14 cellular contexts compared by ENCODE assay signal in genomic region chr22:29938285-29938693, GRCh38. TPM values are rescaled to one million over a fixed set of nuclear protein-coding genes. Genes with fewer than 3 reads are reported as not detected.
DNase-seq lines count a peak whose midpoint lies in the region; ATAC-seq and TF ChIP-seq lines count a peak whose summit lies in the region.
"Had no signal": no experiment of that assay in that cellular context is flagged by ENCODE, and none has a peak within 500 bp of the region (broad histone marks: within the 10 kb centered on the region; RNA-seq: fewer than 3 reads in every experiment).

No MANE protein-coding gene starts in this region.

- H3K36me3 ChIP-seq in IMR-90 (ENCODE audit: control insufficient read depth, insufficient read depth, low read length): no peaks in the 10 kb centered on the region
- H3K36me3 ChIP-seq: right atrium auricular region, upper lobe of right lung had no signal

- no peak overlapping the region for H2AK9ac ChIP-seq in IMR-90 (replicated peaks; ENCODE audit: low read depth, low read length, poor library complexity)

- H3K27ac ChIP-seq in IMR-90 (ENCODE audit: insufficient read depth, low read length): no peak overlapping the region
- H3K27ac ChIP-seq: epithelial cell of prostate, right atrium auricular region, upper lobe of right lung had no signal

- no peak for TF ChIP-seq CTCF in IMR-90 (conservative IDR thresholded peaks at IDR 0.05; ENCODE audit: low read depth, low read length)

- H3K9me3 Mint-ChIP-seq in stimulated activated naive CD8-positive, alpha-beta T cell treated with anti-CD3 and anti-CD28 coated beads, Interleukin-15, Interleukin-2, amounts not matched to agents 100 ng/mL and 50 ng/mL, for 24 hours: no peaks in the 10 kb centered on the region

- H4K91ac ChIP-seq in IMR-90 (ENCODE audit: insufficient read depth, low read depth, low read length): no peak overlapping the region

- H2AFZ ChIP-seq in IMR-90 (replicated peaks; ENCODE audit: low read length, poor library complexity): no peak overlapping the region

- no peaks in the 10 kb centered on the region for H3K9me1 ChIP-seq in IMR-90 (ENCODE audit: insufficient read depth, low read length)

- DNase-seq in stimulated activated CD4-positive, alpha-beta T cell treated with anti-CD3 and anti-CD28 coated beads, Interleukin-1b, Interleukin-23, amount 100 ng/mL, for 48 hours: peak; percentile 23
- no peak for DNase-seq in stimulated activated CD4-positive, alpha-beta T cell treated with anti-CD3 and anti-CD28 coated beads, Interleukin-4, amount 100 ng/mL, for 1 hour
- DNase-seq in IMR-90 (peak; percentile 8), NCI-H1092 (lab: John Stamatoyannopoulos, UW) (no peak), UCSD-AML1 (lab: John Stamatoyannopoulos, UW; ENCODE audit: unreplicated experiment) (no peak)
- DNase-seq: activated T-cell treated with anti-CD3 and anti-CD28 coated beads, Interleukin-2, amount 50 U/mL, for 4 hours; mucosa of descending colon; NCI-H2171; upper lobe of right lung had no signal

- H3K4me1 ChIP-seq in IMR-90 (ENCODE audit: control insufficient read depth, insufficient read depth, low read length): no peaks in the 10 kb centered on the region; the same call in 1 of the 2 replicates

- H3K14ac ChIP-seq in IMR-90 (replicated peaks; ENCODE audit: low read depth, low read length): no peak overlapping the region

- CTCF ChIA-PET in IMR-90 (lab: Yijun Ruan, JAX): no interaction called here

- H3K4me3 Mint-ChIP-seq in stimulated activated naive CD8-positive, alpha-beta T cell treated with anti-CD3 and anti-CD28 coated beads, Interleukin-15, Interleukin-2, amounts not matched to agents 100 ng/mL and 50 ng/mL, for 24 hours: no peak overlapping the region
- H3K4me3 Mint-ChIP-seq: activated T-cell treated with anti-CD3 and anti-CD28 coated beads, Interleukin-2, amount 50 U/mL, for 4 hours had no signal

- no peak overlapping the region for H2BK5ac ChIP-seq in IMR-90 (ENCODE audit: low read depth, low read length, poor library complexity, severe bottlenecking)

- TF ChIP-seq POLR2A in IMR-90 (IDR thresholded peaks at IDR 0.05; ENCODE audit: low read depth, low read length): no peak

- TF ChIP-seq RAD21 in IMR-90 (IDR thresholded peaks at IDR 0.05; ENCODE audit: low read length): no peak

- peaks cover 25 to 47% of the 10 kb centered on the region in 2 experiments for H3K79me1 ChIP-seq in IMR-90 (ENCODE audit: low read depth in 1 of 2, low read length in 2 of 2)

- H2AK5ac ChIP-seq in IMR-90 (ENCODE audit: low read depth, low read length): no peak overlapping the region

- H3K4me3 ChIP-seq in IMR-90 (ENCODE audit: insufficient read depth, low read depth, low read length): no peak overlapping the region
- H3K4me3 ChIP-seq: mucosa of descending colon, right atrium auricular region, upper lobe of right lung had no signal

- H4K5ac ChIP-seq in IMR-90 (ENCODE audit: low read depth, low read length): no peak overlapping the region

- POLR2A ChIA-PET in IMR-90 (lab: Charles Lee; ENCODE audit: unreplicated experiment): no interaction called here

- H2BK120ac ChIP-seq in IMR-90 (ENCODE audit: low read depth, low read length): no peak overlapping the region

- peak overlapping the region; percentile 15 for H3K27ac Mint-ChIP-seq in stimulated activated naive CD8-positive, alpha-beta T cell treated with anti-CD3 and anti-CD28 coated beads, Interleukin-15, Interleukin-2, amounts not matched to agents 100 ng/mL and 50 ng/mL, for 24 hours

- H3K4me2 ChIP-seq in IMR-90 (ENCODE audit: low read depth, low read length): no peak overlapping the region

- no peak overlapping the region for H3K18ac ChIP-seq in IMR-90 (ENCODE audit: low read depth, low read length)

- no peaks in the 10 kb centered on the region for H3K27me3 Mint-ChIP-seq in stimulated activated naive CD8-positive, alpha-beta T cell treated with anti-CD3 and anti-CD28 coated beads, Interleukin-15, Interleukin-2, amounts not matched to agents 100 ng/mL and 50 ng/mL, for 24 hours

- no TSS peak for BruUV-seq in IMR-90 (replicated peaks; lab: Mats Ljungman, UMichigan)

- no peak overlapping the region for H2BK15ac ChIP-seq in IMR-90 (ENCODE audit: low read depth, low read length)

- H3K27me3 ChIP-seq in IMR-90 (ENCODE audit: control insufficient read depth, insufficient read depth, low read length): no peaks in the 10 kb centered on the region
- H3K27me3 ChIP-seq: right atrium auricular region, upper lobe of right lung had no signal

- H3K4ac ChIP-seq in IMR-90 (ENCODE audit: low read depth, low read length): no peak overlapping the region

- in situ Hi-C loops in IMR-90 (cut with MboI; ENCODE audit: low sequenced_read_pairs): no loop called here

- H2BK20ac ChIP-seq in IMR-90 (ENCODE audit: low read depth, low read length): no peak overlapping the region

- no peak overlapping the region for H4K8ac ChIP-seq in IMR-90 (ENCODE audit: low read depth in 2 of 2, low read length in 2 of 2)

- peaks cover 49% of the 10 kb centered on the region for H4K20me1 ChIP-seq in IMR-90 (ENCODE audit: insufficient read depth, low read length)

- peak; percentile 88 for ATAC-seq in GM21717 (IDR thresholded peaks at IDR 0.05; ENCODE audit: unreplicated experiment)
- ATAC-seq in IMR-90 (ENCODE audit: low read depth): no peak
- no peak for ATAC-seq in GM19455 (IDR thresholded peaks at IDR 0.05; ENCODE audit: unreplicated experiment)
- ATAC-seq: mucosa of descending colon, upper lobe of right lung had no signal

- WGBS in IMR-90 (ENCODE audit: extremely low coverage in 2 of 2, insufficient read length in 1 of 2), 2 experiments: no CpG with 5 or more reads among the region's 5 CpGs

- H3K4me1 Mint-ChIP-seq in stimulated activated naive CD8-positive, alpha-beta T cell treated with anti-CD3 and anti-CD28 coated beads, Interleukin-15, Interleukin-2, amounts not matched to agents 100 ng/mL and 50 ng/mL, for 24 hours (ENCODE audit: low read depth): peaks cover 48% of the 10 kb centered on the region

- no peak overlapping the region for H3K9ac ChIP-seq in IMR-90 (ENCODE audit: low read depth, low read length)

- H3K9me3 ChIP-seq in IMR-90 (ENCODE audit: control insufficient read depth, insufficient read depth, low read length): no peaks in the 10 kb centered on the region; the same call in 1 of the 2 replicates
- H3K9me3 ChIP-seq: mucosa of descending colon, right atrium auricular region, upper lobe of right lung had no signal

- intact Hi-C loops in IMR-90 (cut with micrococcal nuclease): no loop called here

- no peak overlapping the region for H3K56ac ChIP-seq in IMR-90 (ENCODE audit: extremely low read depth, insufficient read depth, low read length)

- H3K23ac ChIP-seq in IMR-90 (ENCODE audit: low read depth, low read length): no peak overlapping the region

- peaks cover 8% of the 10 kb centered on the region for H3K36me3 Mint-ChIP-seq in stimulated activated naive CD8-positive, alpha-beta T cell treated with anti-CD3 and anti-CD28 coated beads, Interleukin-15, Interleukin-2, amounts not matched to agents 100 ng/mL and 50 ng/mL, for 24 hours (ENCODE audit: low read depth)

- dilution Hi-C loops in IMR-90 (cut with HindIII; ENCODE audit: low sequenced_read_pairs, unreplicated experiment): no loop called here

TF ChIP-seq in IMR-90, 13 proteins besides CTCF, POLR2A, EP300 and RAD21:
- no peak for TF ChIP-seq CHD1 (IDR thresholded peaks at IDR 0.05; ENCODE audit: low read depth, low read length)
- TF ChIP-seq NFE2L2 (IDR thresholded peaks at IDR 0.05; ENCODE audit: low read depth, low read length): no peak
- no peak for TF ChIP-seq BHLHE40 (IDR thresholded peaks at IDR 0.05; ENCODE audit: low read depth, low read length)
- no peak for TF ChIP-seq ELK1 (IDR thresholded peaks at IDR 0.05; ENCODE audit: borderline replicate concordance, low read depth, low read length)
- TF ChIP-seq CEBPB (IDR thresholded peaks at IDR 0.05; ENCODE audit: low read depth, low read length): no peak
- TF ChIP-seq RCOR1 (IDR thresholded peaks at IDR 0.05; ENCODE audit: insufficient replicate concordance, low read length): no peak
- TF ChIP-seq MAFK (IDR thresholded peaks at IDR 0.05; ENCODE audit: low read depth, low read length): no peak
- no peak for TF ChIP-seq MAZ (IDR thresholded peaks at IDR 0.05; ENCODE audit: borderline replicate concordance, low read depth, low read length)
- TF ChIP-seq MXI1 (IDR thresholded peaks at IDR 0.05; ENCODE audit: borderline replicate concordance, low read depth, low read length): no peak
- TF ChIP-seq SMC3 (IDR thresholded peaks at IDR 0.05; ENCODE audit: low read depth, low read length): no peak
- TF ChIP-seq USF2 (IDR thresholded peaks at IDR 0.05; ENCODE audit: low read depth, low read length): no peak
- no peak for TF ChIP-seq RFX5 (IDR thresholded peaks at IDR 0.05; ENCODE audit: low read depth, low read length)
- TF ChIP-seq FOS (IDR thresholded peaks at IDR 0.05; ENCODE audit: low read depth, low read length): no peak

RNA-seq across cellular contexts. Expression of gene MTMR3, which starts 55.3 kb away (rescaled TPM):
- total RNA-seq in IMR-90 (2012; rRNA removed): 26.1 and 29.4 TPM in 2 replicates
- polyA plus RNA-seq in IMR-90 (2012; rRNA removed): 21.3 and 22.3 TPM in 2 replicates
- 8.9 and 9.6 TPM in 2 replicates for polyA plus RNA-seq in IMR-90 (2012; cell fraction: cytosol; rRNA removed)
- polyA plus RNA-seq in IMR-90 (2012; cell fraction: nucleus; rRNA removed; ENCODE audit: low replicate concordance): 79.3 and 99.6 TPM in 2 replicates

Comparison
In these comparisons a context has a peak if more than half of its experiments do, and no peak if none do; other contexts are left out.
1. DNase-seq: peak in stimulated activated CD4-positive, alpha-beta T cell treated with anti-CD3 and anti-CD28 coated beads, Interleukin-1b, Interleukin-23, amount 100 ng/mL, for 48 hours (single experiment) and IMR-90 (single experiment); none in stimulated activated CD4-positive, alpha-beta T cell treated with anti-CD3 and anti-CD28 coated beads, Interleukin-4, amount 100 ng/mL, for 1 hour (single experiment), NCI-H1092 (single experiment) and UCSD-AML1 (single experiment).